Comparison of ENCODE assay signal across 8 cellular contexts in genomic region chr15:89442671-89443307, GRCh38. TPM values are rescaled to one million over a fixed set of nuclear protein-coding genes. Genes with fewer than 3 reads are reported as not detected.
DNase-seq lines count a peak whose midpoint lies in the region; ATAC-seq lines count a peak whose summit lies in the region.

No MANE protein-coding gene starts in this region.

- DNase-seq in ELF-1 (ENCODE audit: low read depth, low spot score) (peak; percentile 88), HT1080 (ENCODE audit: low read depth) (peak; percentile 32), SHP77 treated with DMSO at 0.1 percent for 48 hours (lab: John Stamatoyannopoulos, UW) (peak; percentile 7), T47D (ENCODE audit: low read depth in 1 of 2, low spot score in 1 of 2) (peak; percentile 62 to 68), lung microvascular endothelial cell (ENCODE audit: low read depth in 2 of 2) (peak; percentile 27 to 33)

- no peak for ATAC-seq in HG03196 (IDR thresholded peaks at IDR 0.05; ENCODE audit: unreplicated experiment)
- no peak for ATAC-seq in GM21825 (IDR thresholded peaks at IDR 0.05; ENCODE audit: unreplicated experiment)
- ATAC-seq in HG03175 (IDR thresholded peaks at IDR 0.05; ENCODE audit: unreplicated experiment) = no peak

- in situ Hi-C loops in T47D (cut with HindIII; ENCODE audit: low pct_unique_long_range_greater_than_20kb, low sequenced_read_pairs) = no loop called here

RNA-seq across cellular contexts. Expression of gene RHCG, which starts 53.6 kb away (rescaled TPM):
- total RNA-seq in HT1080 (2014; rRNA removed; shearing (Covaris generic)) = not detected in 2 replicates
- polyA plus RNA-seq in HT1080 (2015; cell fraction: cytosol; rRNA removed) = not detected in 2 replicates
- polyA plus RNA-seq in HT1080 (2015; cell fraction: nucleus; rRNA removed) = not detected in 2 replicates
- total RNA-seq in lung microvascular endothelial cell = not detected in 2 replicates

Comparison
In these comparisons a context has a peak if more than half of its experiments do, and no peak if none do; other contexts are left out.
1. DNase-seq: peak in every context shown above with its lines; median percentile 88 in ELF-1; 65 in T47D; 32 in HT1080; 30 in lung microvascular endothelial cell; 7 in SHP77 treated with DMSO at 0.1 percent for 48 hours.